Comparison of ENCODE assay signal across 8 cellular contexts in genomic region chr6:43428112-43428570, GRCh38. TPM values are rescaled to one million over a fixed set of nuclear protein-coding genes. Genes with fewer than 3 reads are reported as not detected.
DNase-seq lines count a peak whose midpoint lies in the region; ATAC-seq and TF ChIP-seq lines count a peak whose summit lies in the region.

No MANE protein-coding gene starts in this region.

- intact Hi-C loops in IMR-90 (cut with micrococcal nuclease): no loop called here

- H3K4me1 ChIP-seq in DOHH2 (ENCODE audit: control insufficient read depth, low read length) (peaks cover 18% of the 10 kb centered on the region), IMR-90 (ENCODE audit: control insufficient read depth, insufficient read depth, low read length) (peaks cover 5% of the 10 kb centered on the region), muscle layer of duodenum (ENCODE audit: control insufficient read depth in 1 of 2, insufficient read depth in 2 of 2, low read length in 2 of 2) (peaks cover 8 to 24% of the 10 kb centered on the region in 2 donors)

- H4K91ac ChIP-seq in IMR-90 (ENCODE audit: insufficient read depth, low read depth, low read length): peak overlapping the region; percentile 74

- H4K20me1 ChIP-seq in DOHH2 (ENCODE audit: control insufficient read depth, insufficient read depth, low read depth, low read length) (no peaks in the 10 kb centered on the region), IMR-90 (ENCODE audit: insufficient read depth, low read length) (no peaks in the 10 kb centered on the region)

- H3K27me3 ChIP-seq in DOHH2 (ENCODE audit: control insufficient read depth, low read length) (no peaks in the 10 kb centered on the region), IMR-90 (ENCODE audit: control insufficient read depth, insufficient read depth, low read length) (no peaks in the 10 kb centered on the region), muscle layer of duodenum (ENCODE audit: low read depth, low read length) (no peaks in the 10 kb centered on the region)

- H3K9ac ChIP-seq in IMR-90 (ENCODE audit: low read depth, low read length): peak overlapping the region; percentile 85

- no peaks in the 10 kb centered on the region for H3K9me2 ChIP-seq in DOHH2 (replicated peaks; ENCODE audit: control insufficient read depth, low read length)

- TF ChIP-seq POLR2A in IMR-90 (IDR thresholded peaks at IDR 0.05; ENCODE audit: low read depth, low read length): no peak

- H3K56ac ChIP-seq in IMR-90 (ENCODE audit: extremely low read depth, insufficient read depth, low read length): peak overlapping the region; percentile 27

- no peak overlapping the region; the same call in 2 of the 3 replicates for H2BK15ac ChIP-seq in IMR-90 (ENCODE audit: low read depth, low read length)

- in situ Hi-C loops in IMR-90 (cut with MboI; ENCODE audit: low sequenced_read_pairs): no loop called here

- dilution Hi-C loops in IMR-90 (cut with HindIII; ENCODE audit: low sequenced_read_pairs, unreplicated experiment): no loop called here

- no peak overlapping the region; the same call in 1 of the 2 replicates for H3K18ac ChIP-seq in IMR-90 (ENCODE audit: low read depth, low read length)

- no peak for TF ChIP-seq CTCF in DOHH2 (IDR thresholded peaks at IDR 0.05; ENCODE audit: low read depth, low read length, poor library complexity, severe bottlenecking)
- TF ChIP-seq CTCF in IMR-90 (conservative IDR thresholded peaks at IDR 0.05; ENCODE audit: low read depth, low read length): no peak

- 0 out of 2 replicates have a peak, but pooled peaks cover 6% of the 10 kb centered on the region for H3K9me1 ChIP-seq in IMR-90 (ENCODE audit: insufficient read depth, low read length)

- peak overlapping the region; percentile 80 to 95 for H4K8ac ChIP-seq in IMR-90 (ENCODE audit: low read depth in 2 of 2, low read length in 2 of 2)

- no peak for TF ChIP-seq RAD21 in IMR-90 (IDR thresholded peaks at IDR 0.05; ENCODE audit: low read length)

- CTCF ChIA-PET in IMR-90 (lab: Yijun Ruan, JAX): no interaction called here

- H3K9me3 Mint-ChIP-seq in central memory CD8-positive, alpha-beta T cell: no peaks in the 10 kb centered on the region

- no peak for DNase-seq in IMR-90
- no peak for DNase-seq in central memory CD8-positive, alpha-beta T cell (ENCODE audit: low spot score in 2 of 2)
- DNase-seq in left lobe of liver (ENCODE audit: low spot score): no peak
- no peak for DNase-seq in NCI-H446 (lab: John Stamatoyannopoulos, UW)

- H2AFZ ChIP-seq in IMR-90 (replicated peaks; ENCODE audit: low read length, poor library complexity): peak overlapping the region; percentile 100

- WGBS in IMR-90 (ENCODE audit: extremely low coverage in 2 of 2, insufficient read length in 1 of 2), 2 experiments: no CpG with 5 or more reads among the region's 12 CpGs

- H3K79me2 ChIP-seq in DOHH2 (ENCODE audit: control insufficient read depth, low read length): peaks cover 28% of the 10 kb centered on the region

- H3K36me3 ChIP-seq in DOHH2 (ENCODE audit: control insufficient read depth, low read length): peaks cover 19% of the 10 kb centered on the region
- H3K36me3 ChIP-seq in IMR-90 (ENCODE audit: control insufficient read depth, insufficient read depth, low read length): peaks cover 11% of the 10 kb centered on the region; the same call in 1 of the 2 replicates
- peaks cover 0 to 12% of the 10 kb centered on the region in 2 donors for H3K36me3 ChIP-seq in muscle layer of duodenum (ENCODE audit: control insufficient read depth in 1 of 2, insufficient read depth in 2 of 2, low read length in 2 of 2)

- H2AK5ac ChIP-seq in IMR-90 (ENCODE audit: low read depth, low read length): peak overlapping the region; percentile 38

- H3K9me3 ChIP-seq in DOHH2 (ENCODE audit: control insufficient read depth, insufficient read depth, low read length) (no peaks in the 10 kb centered on the region), IMR-90 (ENCODE audit: control insufficient read depth, insufficient read depth, low read length) (no peaks in the 10 kb centered on the region), muscle layer of duodenum (ENCODE audit: control insufficient read depth in 1 of 2, low read length in 2 of 2) (no peaks in the 10 kb centered on the region)

- H3K4me3 ChIP-seq in DOHH2 (ENCODE audit: low read length): peak overlapping the region; percentile 96
- peak overlapping the region; percentile 75 for H3K4me3 ChIP-seq in IMR-90 (ENCODE audit: insufficient read depth, low read depth, low read length)
- H3K4me3 ChIP-seq in muscle layer of duodenum (ENCODE audit: low read depth in 1 of 2, low read length in 2 of 2): peak overlapping the region; percentile 93 to 94

- peak overlapping the region; percentile 90 for H3K23ac ChIP-seq in IMR-90 (ENCODE audit: low read depth, low read length)

- POLR2A ChIA-PET in IMR-90 (lab: Charles Lee; ENCODE audit: unreplicated experiment): no interaction called here

- H4K5ac ChIP-seq in IMR-90 (ENCODE audit: low read depth, low read length): peak overlapping the region; percentile 35

- H3K4ac ChIP-seq in IMR-90 (ENCODE audit: low read depth, low read length): peak overlapping the region; percentile 97

- H3F3A ChIP-seq in DOHH2 (ENCODE audit: control insufficient read depth, insufficient read depth): no peaks in the 10 kb centered on the region

- H3K4me1 Mint-ChIP-seq in central memory CD8-positive, alpha-beta T cell: peaks cover 28% of the 10 kb centered on the region

- ATAC-seq in IMR-90 (ENCODE audit: low read depth) (no peak; the same call in 1 of the 2 replicates), left lobe of liver (no peak), GM18511 (IDR thresholded peaks at IDR 0.05; ENCODE audit: unreplicated experiment) (no peak), HG02970 (IDR thresholded peaks at IDR 0.05; ENCODE audit: low FRiP score, unreplicated experiment) (no peak)
- ATAC-seq in central memory CD8-positive, alpha-beta T cell (replicated peaks; ENCODE audit: extremely low read depth, poor library complexity, severe bottlenecking): peak; percentile 47

- BruUV-seq in IMR-90 (replicated peaks; lab: Mats Ljungman, UMichigan): no TSS peak

- H3K36me3 Mint-ChIP-seq in central memory CD8-positive, alpha-beta T cell (ENCODE audit: insufficient read depth): peaks cover 13% of the 10 kb centered on the region

- H3K27me3 Mint-ChIP-seq in central memory CD8-positive, alpha-beta T cell: no peaks in the 10 kb centered on the region

- peak overlapping the region; percentile 93 for H3K4me3 Mint-ChIP-seq in central memory CD8-positive, alpha-beta T cell

- peak overlapping the region; percentile 71 for H3K4me2 ChIP-seq in DOHH2 (ENCODE audit: low read length)
- H3K4me2 ChIP-seq in IMR-90 (ENCODE audit: low read depth, low read length): peak overlapping the region; percentile 84

- H2AK9ac ChIP-seq in IMR-90 (replicated peaks; ENCODE audit: low read depth, low read length, poor library complexity): peak overlapping the region; percentile 99

- H3K14ac ChIP-seq in IMR-90 (replicated peaks; ENCODE audit: low read depth, low read length): peak overlapping the region; percentile 98

- H3K27ac Mint-ChIP-seq in central memory CD8-positive, alpha-beta T cell (ENCODE audit: low read depth): peak overlapping the region; percentile 84

- H3K27ac ChIP-seq in DOHH2 (ENCODE audit: low read depth, low read length) (peak overlapping the region; percentile 54), IMR-90 (ENCODE audit: insufficient read depth, low read length) (peak overlapping the region; percentile 76), muscle layer of duodenum (ENCODE audit: low read length) (peak overlapping the region; percentile 89)

- H3K79me1 ChIP-seq in IMR-90 (ENCODE audit: low read depth in 1 of 2, low read length in 2 of 2): peaks cover 21 to 34% of the 10 kb centered on the region in 2 experiments

- H2BK120ac ChIP-seq in IMR-90 (ENCODE audit: low read depth, low read length): peak overlapping the region; percentile 41; the same call in 1 of the 2 replicates

- H2BK5ac ChIP-seq in IMR-90 (ENCODE audit: low read depth, low read length, poor library complexity, severe bottlenecking): peak overlapping the region; percentile 73

- H2BK20ac ChIP-seq in IMR-90 (ENCODE audit: low read depth, low read length): no peak overlapping the region

TF ChIP-seq in IMR-90, 13 proteins besides CTCF, POLR2A, EP300 and RAD21 (continues in another document):
- TF ChIP-seq MAZ (IDR thresholded peaks at IDR 0.05; ENCODE audit: borderline replicate concordance, low read depth, low read length): no peak
- TF ChIP-seq USF2 (IDR thresholded peaks at IDR 0.05; ENCODE audit: low read depth, low read length): no peak

RNA-seq across cellular contexts. Expression of gene ABCC10, which starts 0.8 kb away (rescaled TPM):
- total RNA-seq in IMR-90 (2012; rRNA removed) (4.7 and 7.0 TPM in 2 replicates), left lobe of liver (11.9 TPM)
- 26.3 and 28.0 TPM in 2 replicates for polyA plus RNA-seq in IMR-90 (2012; rRNA removed)
- 12.0 and 19.1 TPM in 2 replicates for polyA plus RNA-seq in IMR-90 (2012; cell fraction: cytosol; rRNA removed)
- polyA plus RNA-seq in IMR-90 (2012; cell fraction: nucleus; rRNA removed; ENCODE audit: low replicate concordance): 49.8 and 115 TPM in 2 replicates

RNA-seq across cellular contexts. Expression of gene DLK2, which starts 27.2 kb away (rescaled TPM):
- total RNA-seq in IMR-90 (2012; rRNA removed): 0.90 and 1.1 TPM in 2 replicates
- 2.8 and 3.0 TPM in 2 replicates for polyA plus RNA-seq in IMR-90 (2012; rRNA removed)
- 5.5 and 6.7 TPM in 2 replicates for polyA plus RNA-seq in IMR-90 (2012; cell fraction: cytosol; rRNA removed)
- 1.4 and 4.8 TPM in 2 replicates for polyA plus RNA-seq in IMR-90 (2012; cell fraction: nucleus; rRNA removed; ENCODE audit: low replicate concordance)
- total RNA-seq in left lobe of liver: not detected

RNA-seq across cellular contexts. Expression of gene TJAP1, which starts 49.2 kb away (rescaled TPM):
- total RNA-seq in IMR-90 (2012; rRNA removed) (12.2 and 12.5 TPM in 2 replicates), left lobe of liver (14.0 TPM)
- 34.2 and 35.8 TPM in 2 replicates for polyA plus RNA-seq in IMR-90 (2012; rRNA removed)
- 32.2 and 36.9 TPM in 2 replicates for polyA plus RNA-seq in IMR-90 (2012; cell fraction: cytosol; rRNA removed)
- 136 and 192 TPM in 2 replicates for polyA plus RNA-seq in IMR-90 (2012; cell fraction: nucleus; rRNA removed; ENCODE audit: low replicate concordance)

RNA-seq across cellular contexts. Expression of gene ZNF318, which starts 58.7 kb away (rescaled TPM):
- total RNA-seq in IMR-90 (2012; rRNA removed): 5.6 and 5.7 TPM in 2 replicates
- polyA plus RNA-seq in IMR-90 (2012; rRNA removed): 6.6 and 6.7 TPM in 2 replicates
- 2.5 and 2.8 TPM in 2 replicates for polyA plus RNA-seq in IMR-90 (2012; cell fraction: cytosol; rRNA removed)
- polyA plus RNA-seq in IMR-90 (2012; cell fraction: nucleus; rRNA removed; ENCODE audit: low replicate concordance): 7.3 and 14.8 TPM in 2 replicates
- total RNA-seq in left lobe of liver: 9.4 TPM
